8 cellular contexts compared by ENCODE assay signal in genomic region chr1:161185282-161185682, GRCh38. TPM values are rescaled to one million over a fixed set of nuclear protein-coding genes. Genes with fewer than 3 reads are reported as not detected.
DNase-seq lines count a peak whose midpoint lies in the region; ATAC-seq and TF ChIP-seq lines count a peak whose summit lies in the region.

No MANE protein-coding gene starts in this region.

- DNase-seq in NCI-H524 treated with DMSO at 0.1 percent for 48 hours (lab: John Stamatoyannopoulos, UW) = peak; percentile 97
- DNase-seq in activated T-cell treated with anti-CD3 and anti-CD28 coated beads for 4 hours = peak; percentile 53
- peak; percentile 84 for DNase-seq in fibroblast of peridontal ligament (ENCODE audit: extremely low read depth)
- DNase-seq in gastrocnemius medialis = peak; percentile 54 to 65
- no peak for DNase-seq in HEK293T (ENCODE audit: extremely low spot score)
- no peak for DNase-seq in GOT3 (lab: John Stamatoyannopoulos, UW)

- POLR2A ChIA-PET in HEK293T (lab: Yijun Ruan, JAX) = no interaction called here

- no peak overlapping the region for H3K4me3 ChIP-seq in gastrocnemius medialis

- peak; percentile 74 for ATAC-seq in GM18861 (IDR thresholded peaks at IDR 0.05; ENCODE audit: unreplicated experiment)
- peak; percentile 68 for ATAC-seq in HG02884 (IDR thresholded peaks at IDR 0.05; ENCODE audit: unreplicated experiment)
- peak; percentile 71 to 77 for ATAC-seq in gastrocnemius medialis

- no peaks in the 10 kb centered on the region for H3K36me3 ChIP-seq in gastrocnemius medialis

- TF ChIP-seq POLR2A in gastrocnemius medialis (IDR thresholded peaks at IDR 0.05) = no peak

- no peaks in the 10 kb centered on the region for H3K9me3 ChIP-seq in gastrocnemius medialis

- H3K4me1 ChIP-seq in gastrocnemius medialis = peaks cover 21% of the 10 kb centered on the region in 2 donors

- intact Hi-C loops in gastrocnemius medialis (cut with DNase I; ENCODE audit: low total_unique reads) = no loop called here

- in situ Hi-C loops in gastrocnemius medialis (cut with MboI; ENCODE audit: low sequenced_read_pairs in 4 of 4) = loop anchor here in 1 of 4 donors (25.0 kb wide), 1 partner anchor 577 kb away; the partner anchor contains the start of gene ATF6

- CTCF ChIA-PET in HEK293T (lab: Yijun Ruan, JAX) = no interaction called here

- TF ChIP-seq CTCF in gastrocnemius medialis (IDR thresholded peaks at IDR 0.05 in 4 of 5, conservative IDR thresholded peaks at IDR 0.05 in 1 of 5) = no peak

- H3K27me3 ChIP-seq in gastrocnemius medialis = no peaks in the 10 kb centered on the region

- peak overlapping the region; percentile 61 to 77 (median 69) for H3K27ac ChIP-seq in gastrocnemius medialis

TF ChIP-seq in HEK293T, 16 proteins besides CTCF, POLR2A, EP300 and RAD21:
- TF ChIP-seq FOXM1 (IDR thresholded peaks at IDR 0.05; ENCODE audit: borderline replicate concordance) (no peak), FOXA1 (IDR thresholded peaks at IDR 0.05) (no peak), LEF1 (IDR thresholded peaks at IDR 0.05; ENCODE audit: borderline replicate concordance) (no peak), NFRKB (IDR thresholded peaks at IDR 0.05) (no peak), FOXK2 (IDR thresholded peaks at IDR 0.05) (no peak), SP1 (IDR thresholded peaks at IDR 0.05) (no peak), ZNF384 (IDR thresholded peaks at IDR 0.05) (no peak), CTBP1 (IDR thresholded peaks at IDR 0.05; ENCODE audit: borderline replicate concordance) (no peak), PKNOX1 (IDR thresholded peaks at IDR 0.05) (no peak), SUZ12 (IDR thresholded peaks at IDR 0.05) (no peak), HDGF (IDR thresholded peaks at IDR 0.05; ENCODE audit: borderline replicate concordance) (no peak)
TF ChIP-seq in HEK293T: peak in this region for 0.

RNA-seq across cellular contexts. Expression of gene B4GALT3, which starts 8.0 kb away (rescaled TPM):
- total RNA-seq in gastrocnemius medialis = 10 to 100 TPM; 35.5 to 47.7 (median 43.7) TPM

RNA-seq across cellular contexts. Expression of gene ADAMTS4, which starts 13.6 kb away (rescaled TPM):
- total RNA-seq in gastrocnemius medialis = 10 to 100 TPM in 1 of 4 donors, 1 to 10 TPM in 3; 1.2 to 12.4 (median 5.2) TPM

RNA-seq across cellular contexts. Expression of gene NDUFS2, which starts 16.9 kb away (rescaled TPM):
- total RNA-seq in gastrocnemius medialis = 100 to 1,000 TPM; 206 to 260 (median 226) TPM

RNA-seq across cellular contexts. Expression of gene PPOX, which starts 19.1 kb away (rescaled TPM):
- total RNA-seq in gastrocnemius medialis = 10 to 100 TPM in 2 of 4 donors, 1 to 10 TPM in 2; 4.0 to 14.7 (median 7.3) TPM

RNA-seq across cellular contexts. Expression of gene USP21, which starts 26.0 kb away (rescaled TPM):
- 10 to 100 TPM; 16.5 to 20.8 (median 18.0) TPM for total RNA-seq in gastrocnemius medialis

Comparison
In these comparisons a context has a peak if more than half of its experiments do, and no peak if none do; other contexts are left out.
1. DNase-seq: peak in NCI-H524 treated with DMSO at 0.1 percent for 48 hours (single experiment), activated T-cell treated with anti-CD3 and anti-CD28 coated beads for 4 hours (single experiment), fibroblast of peridontal ligament (single experiment) and gastrocnemius medialis (2 of 2); none in HEK293T (single experiment) and GOT3 (single experiment).
2. Peak in every context shown above with its lines, with median percentiles within 50 percentile points of each other: ATAC-seq.